ENCODE assay signal across 13 cellular contexts in the genomic region with DNA sequence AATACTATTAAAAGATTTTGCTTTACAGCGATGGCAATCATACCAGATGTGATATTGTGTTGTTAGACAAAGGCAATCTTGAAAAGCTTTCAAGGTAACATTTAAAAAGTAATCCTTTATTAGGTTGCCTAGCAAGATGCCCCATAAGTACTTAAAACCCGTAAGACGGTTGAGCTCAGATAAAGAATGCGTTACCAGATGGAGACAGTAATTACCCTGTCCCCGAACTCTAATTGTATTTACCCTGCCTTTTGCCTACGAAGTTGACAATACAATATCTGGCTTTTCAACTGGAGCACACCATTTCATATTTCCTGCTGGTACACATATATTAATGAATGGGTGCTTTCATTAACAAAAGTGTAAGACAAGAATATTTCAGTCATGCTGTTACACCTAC.
DNase-seq lines count a peak whose midpoint lies in the region; ATAC-seq and TF ChIP-seq lines count a peak whose summit lies in the region.
"Had no signal": no experiment of that assay in that cellular context is flagged by ENCODE, and none has a peak within 500 bp of the region (broad histone marks: within the 10 kb centered on the region; RNA-seq: fewer than 3 reads in every experiment).

No MANE protein-coding gene starts in this region.

- TF ChIP-seq CTCF in PC-3 (conservative IDR thresholded peaks at IDR 0.05; ENCODE audit: low read depth, low read length) (no peak), tibial artery (IDR thresholded peaks at IDR 0.05) (no peak)

- H3K9me3 ChIP-seq in PC-3 (ENCODE audit: low read length) (no peaks in the 10 kb centered on the region), tibial artery (no peaks in the 10 kb centered on the region)

- H3K9ac ChIP-seq in PC-3 (ENCODE audit: low read length) = no peak overlapping the region

- H3K27me3 ChIP-seq in PC-3 (ENCODE audit: low read length) (no peaks in the 10 kb centered on the region), tibial artery (no peaks in the 10 kb centered on the region)

- H3K27ac ChIP-seq in PC-3 (ENCODE audit: low read length) (no peak overlapping the region), tibial artery (no peak overlapping the region)

- no peaks in the 10 kb centered on the region for H3F3A ChIP-seq in PC-3 (ENCODE audit: low read length, unreplicated experiment)

- no peak overlapping the region for H3K4me3 ChIP-seq in PC-3 (ENCODE audit: low read length)
- H3K4me3 ChIP-seq in tibial artery = no peak overlapping the region

- no peak overlapping the region for H2AFZ ChIP-seq in PC-3 (ENCODE audit: low read length)

- H3K9me2 ChIP-seq in PC-3 (replicated peaks; ENCODE audit: low read length) = no peaks in the 10 kb centered on the region

- no peaks in the 10 kb centered on the region for H3K36me3 ChIP-seq in PC-3 (ENCODE audit: low read depth, low read length)
- no peaks in the 10 kb centered on the region for H3K36me3 ChIP-seq in tibial artery

- H3K79me2 ChIP-seq in PC-3 (ENCODE audit: low read length) = no peaks in the 10 kb centered on the region

- ATAC-seq in PC-3 = no peak
- ATAC-seq in HG03457 (IDR thresholded peaks at IDR 0.05; ENCODE audit: unreplicated experiment) = no peak

- intact Hi-C loops in PC-3 (cut with micrococcal nuclease) = no loop called here
- intact Hi-C loops in tibial artery (cut with DNase I; ENCODE audit: low total_unique reads) = no loop called here

- no peaks in the 10 kb centered on the region for H4K20me1 ChIP-seq in PC-3 (ENCODE audit: low read length)

- H3K4me1 ChIP-seq in PC-3 (ENCODE audit: insufficient read depth, low read length) = peaks cover 19% of the 10 kb centered on the region; the same call in 1 of the 2 replicates
- H3K4me1 ChIP-seq in tibial artery = no peaks in the 10 kb centered on the region

- BruUV-seq in PC-3 (replicated peaks; lab: Mats Ljungman, UMichigan) = no TSS peak

- CTCF ChIA-PET in PC-3 (lab: Charles Lee) = no interaction called here

- H3K4me2 ChIP-seq in PC-3 (ENCODE audit: low read length) = peak overlapping the region; percentile 21; the same call in 1 of the 2 replicates

- POLR2A ChIA-PET in PC-3 (lab: Charles Lee; ENCODE audit: unreplicated experiment) = no interaction called here

- DNase-seq in COR-L47 (lab: John Stamatoyannopoulos, UW) (peak; percentile 72), NCI-H1105 treated with DMSO at 0.1 percent for 48 hours (lab: John Stamatoyannopoulos, UW) (peak; percentile 98), NCI-H2171 (lab: John Stamatoyannopoulos, UW) (peak; percentile 36), PC-3 (no peak), glomerular visceral epithelial cell (ENCODE audit: extremely low spot score) (no peak), tibial artery (no peak)
- DNase-seq in stimulated activated CD8-positive, alpha-beta memory T cell treated with anti-CD3 and anti-CD28 coated beads, Interleukin-4, amount 100 ng/mL, for 48 hours = no peak
- DNase-seq: activated CD4-positive, alpha-beta T cell treated with anti-CD3 and anti-CD28 coated beads for 48 hours; C1 segment of cervical spinal cord; cerebellar nuclear complex; effector CD4-positive, alpha-beta T cell; GOT3 had no signal

Comparison
In these comparisons a context has a peak if more than half of its experiments do, and no peak if none do; other contexts are left out.
1. DNase-seq: peak in COR-L47 (single experiment), NCI-H1105 treated with DMSO at 0.1 percent for 48 hours (single experiment) and NCI-H2171 (single experiment); none in PC-3 (single experiment), glomerular visceral epithelial cell (single experiment), tibial artery (0 of 2) and stimulated activated CD8-positive, alpha-beta memory T cell treated with anti-CD3 and anti-CD28 coated beads, Interleukin-4, amount 100 ng/mL, for 48 hours (single experiment).